2 cellular contexts compared by ENCODE assay signal in the genomic region with DNA sequence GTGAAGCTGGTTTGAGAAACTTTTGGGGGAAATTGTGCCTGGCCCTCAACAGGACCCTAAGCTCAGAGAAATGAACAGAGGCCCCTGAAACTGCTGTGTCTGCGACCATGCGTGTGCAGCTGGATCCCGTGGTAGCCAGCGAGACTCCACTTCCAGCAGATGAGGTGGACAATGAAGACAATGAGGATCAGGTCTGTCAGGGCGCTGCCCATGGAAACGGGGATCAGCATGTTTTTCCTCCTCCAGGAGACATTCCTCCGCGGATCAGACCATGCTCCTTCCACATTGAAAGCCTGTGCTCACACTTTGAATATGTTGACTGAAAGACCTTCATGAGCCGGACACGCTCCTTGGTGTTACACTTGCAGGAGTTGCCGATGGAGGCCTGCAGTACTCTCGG.
TF ChIP-seq lines count a peak whose summit lies in the region.

No MANE protein-coding gene starts in this region.

TF ChIP-seq in GM23338, 12 proteins besides CTCF, POLR2A, EP300 and RAD21:
- TF ChIP-seq POLR2AphosphoS5 (IDR thresholded peaks at IDR 0.05; ENCODE audit: low read depth) (no peak), EZH2phosphoT487 (IDR thresholded peaks at IDR 0.05; ENCODE audit: unreplicated experiment) (no peak), NANOG (IDR thresholded peaks at IDR 0.05; ENCODE audit: borderline replicate concordance) (no peak), CREB1 (CRISPR knock-in tag; IDR thresholded peaks at IDR 0.05; ENCODE audit: low read depth) (no peak), ZNF331 (CRISPR knock-in tag; IDR thresholded peaks at IDR 0.05; ENCODE audit: low read depth) (no peak)

TF ChIP-seq in H1, 55 proteins besides CTCF, POLR2A, EP300 and RAD21:
- TF ChIP-seq ZNF274 (IDR thresholded peaks at IDR 0.05; ENCODE audit: borderline replicate concordance, extremely low read depth, low read length) (no peak), NANOG (IDR thresholded peaks at IDR 0.05; ENCODE audit: insufficient read depth, low read depth, low read length, poor library complexity, severe bottlenecking) (no peak), CBX5 (IDR thresholded peaks at IDR 0.05; ENCODE audit: low read depth, low read length) (no peak), GABPA (IDR thresholded peaks at IDR 0.05; ENCODE audit: borderline replicate concordance, insufficient read depth, low read length) (no peak), SIRT6 (IDR thresholded peaks at IDR 0.05; ENCODE audit: low read length) (no peak), POLR2AphosphoS5 (IDR thresholded peaks at IDR 0.05; ENCODE audit: low read depth, low read length) (no peak), FOSL1 (IDR thresholded peaks at IDR 0.05; ENCODE audit: insufficient read depth, low read depth, low read length) (no peak), SUZ12 (IDR thresholded peaks at IDR 0.05; ENCODE audit: low read length) (no peak), PHF8 (conservative IDR thresholded peaks at IDR 0.05; ENCODE audit: low read depth, low read length) (no peak), RFX5 (IDR thresholded peaks at IDR 0.05; ENCODE audit: borderline replicate concordance, low read depth, low read length) (no peak), RXRA (IDR thresholded peaks at IDR 0.05; ENCODE audit: insufficient read depth, low read depth, low read length) (no peak), CREB1 (IDR thresholded peaks at IDR 0.05) (no peak), HDAC6 (IDR thresholded peaks at IDR 0.05; ENCODE audit: low read depth, low read length) (no peak), SAP30 (IDR thresholded peaks at IDR 0.05; ENCODE audit: insufficient read depth, insufficient replicate concordance, low read length) (no peak), HDAC2 (IDR thresholded peaks at IDR 0.05; ENCODE audit: borderline replicate concordance in 1 of 2, low read depth in 2 of 2, low read length in 2 of 2) (no peak), POU5F1 (IDR thresholded peaks at IDR 0.05; ENCODE audit: low read depth, low read length) (no peak), BRCA1 (IDR thresholded peaks at IDR 0.05; ENCODE audit: low read depth, low read length) (no peak)
- TF ChIP-seq, protein P1, sequence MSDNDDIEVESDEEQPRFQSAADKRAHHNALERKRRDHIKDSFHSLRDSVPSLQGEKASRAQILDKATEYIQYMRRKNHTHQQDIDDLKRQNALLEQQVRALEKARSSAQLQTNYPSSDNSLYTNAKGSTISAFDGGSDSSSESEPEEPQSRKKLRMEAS (IDR thresholded peaks at IDR 0.05): no peak
